In the genomic region with DNA sequence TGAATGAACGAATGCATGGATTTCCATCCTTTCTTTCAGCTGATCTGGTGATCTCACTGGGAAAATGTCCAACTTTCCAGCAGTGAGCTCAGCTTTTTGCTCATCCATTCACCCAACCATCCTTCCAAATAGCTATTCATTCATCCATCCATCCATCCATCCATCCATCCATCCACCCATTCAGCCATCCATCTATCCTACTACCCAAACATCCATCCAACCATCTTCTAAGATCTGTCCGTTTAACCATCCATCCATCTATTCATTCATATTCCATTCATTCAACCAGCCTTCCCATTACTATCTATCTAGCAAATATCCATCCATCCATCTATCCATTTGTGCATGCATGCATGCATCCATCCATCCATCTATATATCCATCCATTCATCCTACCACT, we compare ENCODE assay signal across 35 cellular contexts. TPM values are rescaled to one million over a fixed set of nuclear protein-coding genes. Genes with fewer than 3 reads are reported as not detected.
"Had no signal": no experiment of that assay in that cellular context is flagged by ENCODE, and none has a peak within 500 bp of the region (broad histone marks: within the 10 kb centered on the region; RNA-seq: fewer than 3 reads in every experiment).

No MANE protein-coding gene starts in this region.

- H3K27me3 ChIP-seq: brain microvascular endothelial cell, colonic mucosa, foreskin keratinocyte, gastrocnemius medialis had no signal

- H3K36me3 Mint-ChIP-seq: activated CD8-positive, alpha-beta memory T cell treated with anti-CD3 and anti-CD28 coated beads, Interleukin-2, amount 10 ng/mL, durations not matched to agents 7 days and 5 days; activated naive CD4-positive, alpha-beta T cell treated with anti-CD3 and anti-CD28 coated beads, Interleukin-2, amount 10 ng/mL, durations not matched to agents 7 days and 5 days; activated naive CD4-positive, alpha-beta T cell treated with anti-CD3 and anti-CD28 coated beads, Interleukin-2, amount 50 U/mL, for 72 hours had no signal

- FAIRE-seq: astrocyte, bronchial epithelial cell, endometrium, endothelial cell of umbilical vein had no signal

- H3K4me3 ChIP-seq: colonic mucosa, gastrocnemius medialis, heart left ventricle had no signal

- H3K27ac Mint-ChIP-seq: activated B cell treated with CpG ODN at 0.5 μM for 24 hours; activated CD8-positive, alpha-beta memory T cell treated with anti-CD3 and anti-CD28 coated beads, Interleukin-2, amount 10 ng/mL, durations not matched to agents 7 days and 5 days; activated CD8-positive, alpha-beta T cell treated with anti-CD3 and anti-CD28 coated beads for 36 hours; activated naive CD4-positive, alpha-beta T cell treated with anti-CD3 and anti-CD28 coated beads, Interleukin-2, amount 10 ng/mL, durations not matched to agents 7 days and 5 days; activated naive CD4-positive, alpha-beta T cell treated with anti-CD3 and anti-CD28 coated beads, Interleukin-2, amount 50 U/mL, for 72 hours; activated T-helper 1 cell treated with anti-CD3 and anti-CD28 coated beads, Interleukin-12 subunit alpha, Interleukin-12 subunit beta, Interleukin-2, Interleukin-4 antibody, amounts not matched to agents 30 ng/mL and 10 ng/mL and 1 ng/mL, durations not matched to agents 14 hours and 24 hours and 36 hours; activated T-helper 2 cell treated with anti-CD3 and anti-CD28 coated beads, Interferon-gamma antibody, Interleukin-2, Interleukin-4, amounts not matched to agents 10 μg/mL and 5 μg/mL and 100 μg/mL, durations not matched to agents 14 hours and 24 hours and 36 hours; T-helper 17 cell; T-helper 2 cell treated with Interferon-gamma antibody and Interleukin-4, amounts not matched to agents 5 μg/mL and 100 μg/mL, for 36 hours had no signal

- H3K4me3 Mint-ChIP-seq: activated B cell treated with CpG ODN at 0.5 μM for 24 hours; activated CD8-positive, alpha-beta memory T cell treated with anti-CD3 and anti-CD28 coated beads, Interleukin-2, amount 10 ng/mL, durations not matched to agents 7 days and 5 days; activated CD8-positive, alpha-beta T cell treated with anti-CD3 and anti-CD28 coated beads for 36 hours; activated naive CD4-positive, alpha-beta T cell treated with anti-CD3 and anti-CD28 coated beads, Interleukin-2, amount 10 ng/mL, durations not matched to agents 7 days and 5 days; activated T-helper 1 cell treated with anti-CD3 and anti-CD28 coated beads, Interleukin-12 subunit alpha, Interleukin-12 subunit beta, Interleukin-2, Interleukin-4 antibody, amounts not matched to agents 30 ng/mL and 10 ng/mL and 1 ng/mL, durations not matched to agents 14 hours and 24 hours and 36 hours; T-helper 17 cell; T-helper 2 cell treated with Interferon-gamma antibody and Interleukin-4, amounts not matched to agents 5 μg/mL and 100 μg/mL, for 36 hours had no signal

- H3K36me3 ChIP-seq: brain microvascular endothelial cell, colonic mucosa, gastrocnemius medialis, heart left ventricle, WERI-Rb-1 had no signal

- H3K4me1 Mint-ChIP-seq: activated B cell treated with CpG ODN at 0.5 μM for 24 hours; activated CD8-positive, alpha-beta memory T cell treated with anti-CD3 and anti-CD28 coated beads, Interleukin-2, amount 10 ng/mL, durations not matched to agents 7 days and 5 days; activated naive CD4-positive, alpha-beta T cell treated with anti-CD3 and anti-CD28 coated beads, Interleukin-2, amount 10 ng/mL, durations not matched to agents 7 days and 5 days had no signal

- DNase-seq: activated B cell treated with CpG ODN at 0.5 μM for 24 hours; activated CD4-positive, alpha-beta T cell treated with anti-CD3 and anti-CD28 coated beads for 48 hours; activated CD4-positive, alpha-beta T cell treated with anti-CD3 and anti-CD28 coated beads, Interleukin-2, amount 50 U/mL, for 1 hour; activated CD4-positive, alpha-beta T cell treated with anti-CD3 and anti-CD28 coated beads, Interleukin-2, amount 50 U/mL, for 48 hours; activated CD8-positive, alpha-beta memory T cell treated with anti-CD3 and anti-CD28 coated beads, Interleukin-2, amount 10 ng/mL, durations not matched to agents 7 days and 5 days; activated CD8-positive, alpha-beta memory T cell treated with anti-CD3 and anti-CD28 coated beads, Interleukin-2, amount 50 U/mL, for 4 hours; activated CD8-positive, alpha-beta T cell treated with anti-CD3 and anti-CD28 coated beads for 36 hours; activated effector memory CD4-positive, alpha-beta T cell treated with anti-CD3 and anti-CD28 coated beads, Interleukin-2, amount 50 U/mL, for 16 hours; activated naive CD4-positive, alpha-beta T cell treated with anti-CD3 and anti-CD28 coated beads, Interleukin-2, amount 10 ng/mL, durations not matched to agents 7 days and 5 days; activated T-cell treated with anti-CD3 and anti-CD28 coated beads, Interleukin-2, amount 50 U/mL, for 1 hour; activated T-cell treated with anti-CD3 and anti-CD28 coated beads, Interleukin-2, amount 50 U/mL, for 48 hours; amniotic stem cell; brain microvascular endothelial cell; colonic mucosa; effector CD8-positive, alpha-beta T cell; gastrocnemius medialis; glutamatergic neuron; heart left ventricle; T-helper 1 cell; T-helper 17 cell; T1000; WERI-Rb-1 had no signal

- H3K27me3 Mint-ChIP-seq: activated CD8-positive, alpha-beta memory T cell treated with anti-CD3 and anti-CD28 coated beads, Interleukin-2, amount 10 ng/mL, durations not matched to agents 7 days and 5 days; activated CD8-positive, alpha-beta T cell treated with anti-CD3 and anti-CD28 coated beads for 36 hours; activated naive CD4-positive, alpha-beta T cell treated with anti-CD3 and anti-CD28 coated beads, Interleukin-2, amount 10 ng/mL, durations not matched to agents 7 days and 5 days; T-helper 17 cell had no signal

- ATAC-seq: activated CD4-positive, CD25-positive, alpha-beta regulatory T cell treated with anti-CD3 and anti-CD28 coated beads, Interleukin-2, amount 50 U/mL, for 24 hours; activated CD8-positive, alpha-beta memory T cell treated with anti-CD3 and anti-CD28 coated beads, Interleukin-2, amount 10 ng/mL, durations not matched to agents 7 days and 5 days; activated CD8-positive, alpha-beta T cell treated with anti-CD3 and anti-CD28 coated beads for 36 hours; activated naive CD4-positive, alpha-beta T cell treated with anti-CD3 and anti-CD28 coated beads, Interleukin-2, amount 50 U/mL, for 72 hours; esophagus mucosa; gastrocnemius medialis; heart left ventricle; T-helper 17 cell had no signal

- H3K9me3 ChIP-seq: colonic mucosa, gastrocnemius medialis, heart left ventricle had no signal

- H3K4me1 ChIP-seq: colonic mucosa, gastrocnemius medialis, heart left ventricle had no signal

- H3K9me3 Mint-ChIP-seq: activated B cell treated with CpG ODN at 0.5 μM for 24 hours; activated CD8-positive, alpha-beta T cell treated with anti-CD3 and anti-CD28 coated beads for 36 hours; activated naive CD4-positive, alpha-beta T cell treated with anti-CD3 and anti-CD28 coated beads, Interleukin-2, amount 10 ng/mL, durations not matched to agents 7 days and 5 days; activated naive CD4-positive, alpha-beta T cell treated with anti-CD3 and anti-CD28 coated beads, Interleukin-2, amount 50 U/mL, for 72 hours; activated T-helper 1 cell treated with anti-CD3 and anti-CD28 coated beads, Interleukin-12 subunit alpha, Interleukin-12 subunit beta, Interleukin-2, Interleukin-4 antibody, amounts not matched to agents 30 ng/mL and 10 ng/mL and 1 ng/mL, durations not matched to agents 14 hours and 24 hours and 36 hours; activated T-helper 2 cell treated with anti-CD3 and anti-CD28 coated beads, Interferon-gamma antibody, Interleukin-2, Interleukin-4, amounts not matched to agents 10 μg/mL and 5 μg/mL and 100 μg/mL, durations not matched to agents 14 hours and 24 hours and 36 hours; T-helper 2 cell treated with Interferon-gamma antibody and Interleukin-4, amounts not matched to agents 5 μg/mL and 100 μg/mL, for 36 hours had no signal

- H3K27ac ChIP-seq: brain microvascular endothelial cell, colonic mucosa, gastrocnemius medialis, heart left ventricle, WERI-Rb-1 had no signal

RNA-seq across cellular contexts. Expression of a gene that starts 39.4 kb away (rescaled TPM):
- total RNA-seq: activated B cell treated with CpG ODN at 0.5 μM for 24 hours; activated CD8-positive, alpha-beta memory T cell treated with anti-CD3 and anti-CD28 coated beads, Interleukin-2, amount 10 ng/mL, durations not matched to agents 7 days and 5 days; activated T-helper 1 cell treated with anti-CD3 and anti-CD28 coated beads, Interleukin-12 subunit alpha, Interleukin-12 subunit beta, Interleukin-2, Interleukin-4 antibody, amounts not matched to agents 30 ng/mL and 10 ng/mL and 1 ng/mL, durations not matched to agents 14 hours and 24 hours and 36 hours; activated T-helper 2 cell treated with anti-CD3 and anti-CD28 coated beads, Interferon-gamma antibody, Interleukin-2, Interleukin-4, amounts not matched to agents 10 μg/mL and 5 μg/mL and 100 μg/mL, durations not matched to agents 14 hours and 24 hours and 36 hours; cardiac septum; colonic mucosa; dermis microvascular lymphatic vessel endothelial cell; endothelial cell of umbilical vein; gastrocnemius medialis; heart left ventricle had no signal
- polyA plus RNA-seq: endothelial cell of umbilical vein, heart left ventricle had no signal
